ENCODE assay signal across 8 cellular contexts in the genomic region with DNA sequence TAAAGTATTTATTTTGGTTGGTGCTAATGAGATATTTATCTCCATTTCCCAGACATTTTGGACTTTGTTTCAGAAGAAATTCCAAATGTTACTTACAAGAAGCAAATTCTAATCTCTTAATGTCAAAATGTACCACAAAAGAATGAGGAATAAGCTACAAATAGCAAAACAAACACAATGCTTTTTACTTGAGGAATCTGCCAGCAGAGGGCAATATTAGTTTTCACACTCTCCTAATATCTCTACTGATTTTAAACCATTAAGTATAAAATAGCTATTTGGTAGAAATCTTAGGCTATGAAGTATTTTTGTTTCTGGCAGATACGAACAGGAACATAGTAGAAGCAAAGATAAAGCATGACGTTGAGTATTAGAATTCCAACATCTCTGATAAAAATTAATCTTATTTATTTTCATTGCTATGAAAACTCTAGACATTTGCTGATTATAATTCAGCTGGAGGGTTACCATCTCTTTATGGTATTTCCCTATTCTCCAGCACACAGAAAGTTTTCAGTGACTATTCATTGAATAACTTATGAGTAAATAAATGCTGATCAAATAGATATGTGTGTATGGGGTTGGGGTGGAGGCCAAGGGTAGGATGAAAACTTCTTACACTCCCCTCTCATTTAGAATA. TPM values are rescaled to one million over a fixed set of nuclear protein-coding genes. Genes with fewer than 3 reads are reported as not detected.
DNase-seq lines count a peak whose midpoint lies in the region; ATAC-seq, FAIRE-seq and TF ChIP-seq lines count a peak whose summit lies in the region.

No MANE protein-coding gene starts in this region.

- peak; percentile 45 for TF ChIP-seq CTCF in BE2C (IDR thresholded peaks at IDR 0.05; ENCODE audit: low read depth, low read length)
- peak; percentile 51 for TF ChIP-seq CTCF in kidney (IDR thresholded peaks at IDR 0.05; ENCODE audit: borderline replicate concordance, extremely low read depth, insufficient read depth)

- H3K4me1 ChIP-seq in BE2C (no peaks in the 10 kb centered on the region), kidney (ENCODE audit: control insufficient read depth in 1 of 2, insufficient read depth in 1 of 2, low read depth in 1 of 2, low read length in 2 of 2) (no peaks in the 10 kb centered on the region)

- DNase-seq in BE2C, result no peak
- peak; percentile 16 for DNase-seq in Jurkat, Clone E6-1 (ENCODE audit: low read depth, low spot score)
- DNase-seq in amniotic epithelial cell (ENCODE audit: low read depth), result peak; percentile 64
- no peak for DNase-seq in kidney
- no peak for DNase-seq in HPDE6-E6E7 (ENCODE audit: extremely low spot score)

- H3K4me3 ChIP-seq in BE2C (ENCODE audit: low read depth, low read length) (no peak overlapping the region), kidney (ENCODE audit: low read length in 2 of 2) (no peak overlapping the region)
- no peak overlapping the region for H3K4me3 ChIP-seq in Jurkat, Clone E6-1 (ENCODE audit: low read length)

- H3K9me3 ChIP-seq in BE2C (no peaks in the 10 kb centered on the region), kidney (ENCODE audit: control insufficient read depth in 1 of 2, low read length in 2 of 2) (no peaks in the 10 kb centered on the region)

- no peak overlapping the region for H3K27ac ChIP-seq in kidney (ENCODE audit: low read depth in 2 of 2, low read length in 2 of 2)

- intact Hi-C loops in kidney (cut with DNase I), result no loop called here

- FAIRE-seq in kidney (lab: Jason Lieb, UNC), result peak; percentile 90

- H3K27me3 ChIP-seq in BE2C, result no peaks in the 10 kb centered on the region

- ATAC-seq in GM18498 (IDR thresholded peaks at IDR 0.05; ENCODE audit: unreplicated experiment) (no peak), HG02970 (IDR thresholded peaks at IDR 0.05; ENCODE audit: low FRiP score, unreplicated experiment) (no peak), HG02759 (IDR thresholded peaks at IDR 0.05; ENCODE audit: unreplicated experiment) (no peak)

- no peak overlapping the region for H3K9ac ChIP-seq in kidney (ENCODE audit: low read length in 2 of 2)

- H3K36me3 ChIP-seq in BE2C (no peaks in the 10 kb centered on the region), kidney (ENCODE audit: control insufficient read depth in 1 of 2, insufficient read depth in 2 of 2, low read length in 2 of 2) (no peaks in the 10 kb centered on the region)

RNA-seq across cellular contexts. Expression of gene HMCN1, which starts 13.4 kb away (rescaled TPM):
- 4.0 TPM for polyA plus RNA-seq in BE2C (2012; ENCODE audit: insufficient read depth, insufficient read length, low read depth)
- polyA plus RNA-seq in Jurkat, Clone E6-1 (2012; ENCODE audit: insufficient read depth, insufficient read length), result not detected
- 2.7 TPM for total RNA-seq in kidney
- 0.97 TPM for polyA plus RNA-seq in kidney (ENCODE audit: insufficient read depth, low read depth, low replicate concordance)

Comparison
In these comparisons a context has a peak if more than half of its experiments do, and no peak if none do; other contexts are left out.
1. DNase-seq: peak in Jurkat, Clone E6-1 (single experiment) and amniotic epithelial cell (single experiment); none in BE2C (single experiment), kidney (single experiment) and HPDE6-E6E7 (single experiment).